Comparison of ENCODE assay signal across 16 cellular contexts in genomic region chr7:101382937-101383336, GRCh38. TPM values are rescaled to one million over a fixed set of nuclear protein-coding genes. Genes with fewer than 3 reads are reported as not detected.
DNase-seq lines count a peak whose midpoint lies in the region; TF ChIP-seq lines count a peak whose summit lies in the region.
"Had no signal": no experiment of that assay in that cellular context is flagged by ENCODE, and none has a peak within 500 bp of the region (broad histone marks: within the 10 kb centered on the region; RNA-seq: fewer than 3 reads in every experiment).

No MANE protein-coding gene starts in this region.

- H3K79me2 ChIP-seq in PC-9 (ENCODE audit: low read depth): no peaks in the 10 kb centered on the region

- no peak overlapping the region for H2AFZ ChIP-seq in PC-9
- H2AFZ ChIP-seq: GM23338 had no signal

- BruUV-seq in PC-9 (replicated peaks; lab: Mats Ljungman, UMichigan): no TSS peak

- POLR2A ChIA-PET in HEK293T (lab: Yijun Ruan, JAX): no interaction called here
- POLR2A ChIA-PET in PC-9 (lab: Charles Lee; ENCODE audit: unreplicated experiment): interaction anchor here (0.5 kb wide), 1 partner anchor 58 kb away, joined by 4 read pairs; no protein-coding TSS in a partner anchor

- peaks cover 9% of the 10 kb centered on the region; the same call in 1 of the 2 replicates for H3K27me3 ChIP-seq in PC-9 (ENCODE audit: insufficient read depth, low read depth)
- H3K27me3 ChIP-seq: BE2C had no signal

- H3K36me3 ChIP-seq in PC-9 (ENCODE audit: low read depth): no peaks in the 10 kb centered on the region
- H3K36me3 ChIP-seq: BE2C had no signal

- no peaks in the 10 kb centered on the region for H3K4me1 ChIP-seq in PC-9 (replicated peaks; ENCODE audit: insufficient read depth)
- H3K4me1 ChIP-seq: BE2C had no signal

- DNase-seq in HEK293T (ENCODE audit: extremely low spot score) (no peak), osteocyte (ENCODE audit: extremely low spot score, unreplicated experiment) (no peak), SHP77 treated with DMSO at 0.1 percent for 48 hours (lab: John Stamatoyannopoulos, UW) (no peak), PC-9 (no peak), middle frontal gyrus (ENCODE audit: extremely low spot score, low spot score) (no peak)
- DNase-seq: ACHN; BE2C; C1 segment of cervical spinal cord; CD4-positive, alpha-beta memory T cell; DMS153; DMS79; GF-D8; HCEC 1CT had no signal

- peak overlapping the region; percentile 79 for H3K27ac Mint-ChIP-seq in osteocyte (ENCODE audit: unreplicated experiment)
- H3K27ac Mint-ChIP-seq: CD4-positive, alpha-beta memory T cell; GM23338 had no signal

- no peak overlapping the region for H3K4me3 ChIP-seq in PC-9
- H3K4me3 ChIP-seq: GM23338 had no signal

- no peaks in the 10 kb centered on the region for H4K20me1 ChIP-seq in PC-9 (ENCODE audit: insufficient read depth)

- peaks cover 60% of the 10 kb centered on the region for H3K4me1 Mint-ChIP-seq in osteocyte (ENCODE audit: unreplicated experiment)

- H3K9me3 ChIP-seq in PC-9 (ENCODE audit: insufficient read depth, low read depth): no peaks in the 10 kb centered on the region
- H3K9me3 ChIP-seq: BE2C had no signal

- H3K36me3 Mint-ChIP-seq in osteocyte (ENCODE audit: unreplicated experiment): peaks cover 16% of the 10 kb centered on the region
- H3K36me3 Mint-ChIP-seq: CD4-positive, alpha-beta memory T cell had no signal

- no peaks in the 10 kb centered on the region for H3K27me3 Mint-ChIP-seq in osteocyte (ENCODE audit: unreplicated experiment)

- no peak overlapping the region for H3K4me3 Mint-ChIP-seq in osteocyte (ENCODE audit: unreplicated experiment)
- H3K4me3 Mint-ChIP-seq: CD4-positive, alpha-beta memory T cell; GM23338 had no signal

- H3K9me2 ChIP-seq in PC-9 (ENCODE audit: insufficient read depth): no peaks in the 10 kb centered on the region

- H3F3A ChIP-seq in PC-9 (ENCODE audit: insufficient read depth, low read depth): no peaks in the 10 kb centered on the region; the same call in 1 of the 2 replicates

- TF ChIP-seq CTCF in VCaP (conservative IDR thresholded peaks at IDR 0.05) (no peak), osteocyte (IDR thresholded peaks at IDR 0.05) (no peak), PC-9 (conservative IDR thresholded peaks at IDR 0.05) (no peak)

- H3K9me3 Mint-ChIP-seq in osteocyte (ENCODE audit: unreplicated experiment): peaks cover 6% of the 10 kb centered on the region

- H3K27ac ChIP-seq in VCaP: peak overlapping the region; percentile 85
- H3K27ac ChIP-seq in PC-9: no peak overlapping the region
- H3K27ac ChIP-seq: HL-60 had no signal

- CTCF ChIA-PET in HEK293T (lab: Yijun Ruan, JAX): interaction anchor here (0.6 to 0.7 kb wide), 2 partner anchors 10 to 26 kb away, joined by 3 to 5 read pairs; no protein-coding TSS in a partner anchor
- CTCF ChIA-PET in PC-9 (lab: Charles Lee): interaction anchor here (0.6 to 1.0 kb wide), 2 partner anchors 22 to 100 kb away, joined by 4 to 10 read pairs; no protein-coding TSS in a partner anchor

- H3K4me2 ChIP-seq in PC-9: no peak overlapping the region
- H3K4me2 ChIP-seq: GM23338 had no signal

- intact Hi-C loops in PC-9 (cut with micrococcal nuclease; ENCODE audit: unreplicated experiment): no loop called here

TF ChIP-seq in HEK293T, 16 proteins besides CTCF, POLR2A, EP300 and RAD21:
- no peak for TF ChIP-seq L3MBTL2 (conservative IDR thresholded peaks at IDR 0.05)
- peak; percentile 78 for TF ChIP-seq PKNOX1 (IDR thresholded peaks at IDR 0.05)
TF ChIP-seq in HEK293T: peak in this region for 1.

RNA-seq across cellular contexts. Expression of gene COL26A1, which starts 20.3 kb away (rescaled TPM):
- total RNA-seq in osteocyte (124 and 128 TPM in 2 replicates), PC-9 (2021) (0.20 and 0.38 TPM in 2 replicates)
- total RNA-seq: CD4-positive, alpha-beta memory T cell had no signal

Comparison
In these comparisons a context has a peak if more than half of its experiments do, and no peak if none do; other contexts are left out.
1. RNA of gene COL26A1, which starts 20.3 kb away (total RNA-seq): 124 to 128 TPM in osteocyte; 0.20 to 0.38 TPM in PC-9; every median in the first group is over 10 times any median in the second.